ENCODE assay signal across 1 cellular context in the genomic region with DNA sequence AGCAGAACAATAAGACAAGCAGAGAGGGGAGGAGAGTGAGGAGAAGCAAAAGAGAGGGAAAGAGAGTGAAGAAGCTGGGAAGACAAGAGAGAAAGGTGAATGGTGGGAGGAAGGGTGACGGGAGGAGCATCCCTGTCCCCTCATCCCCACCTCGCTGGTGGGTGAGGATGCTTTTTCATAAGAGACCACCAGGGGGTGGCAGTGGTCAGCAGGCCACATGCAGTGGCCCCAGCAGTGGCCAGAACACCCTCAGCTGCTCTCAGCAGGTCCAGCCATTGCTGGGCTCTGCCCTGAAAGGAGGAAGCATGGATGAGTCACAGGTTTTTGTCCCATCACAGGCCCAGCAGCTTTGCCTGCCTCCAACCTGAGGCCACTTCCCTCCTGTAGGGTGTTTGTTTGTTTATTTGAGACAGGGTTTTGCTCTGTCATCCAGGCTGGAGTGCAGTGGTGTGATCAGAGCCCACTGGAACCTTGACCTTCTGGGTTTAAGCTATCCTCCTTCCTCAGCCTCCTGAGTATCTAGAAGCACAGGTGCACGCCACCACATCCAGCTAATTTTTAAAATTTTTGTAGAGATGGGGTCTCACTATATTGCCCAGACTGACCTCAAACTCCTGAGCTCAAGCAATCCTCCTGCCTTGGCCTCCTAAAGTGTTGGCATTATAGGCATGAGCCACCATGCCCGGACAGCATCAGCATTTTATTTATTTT.
TF ChIP-seq lines count a peak whose summit lies in the region.

No MANE protein-coding gene starts in this region.

TF ChIP-seq in endothelial cell of umbilical vein, 7 proteins besides CTCF, POLR2A, EP300 and RAD21:
- peak; percentile 71 for TF ChIP-seq FOS (IDR thresholded peaks at IDR 0.05; ENCODE audit: borderline replicate concordance, insufficient read depth, low read length)
- no peak for TF ChIP-seq MYC (IDR thresholded peaks at IDR 0.05; ENCODE audit: low read depth, low read length)
- TF ChIP-seq POLR2AphosphoS5 (IDR thresholded peaks at IDR 0.05; ENCODE audit: insufficient read depth, low read depth, low read length) = no peak
- TF ChIP-seq JUN (IDR thresholded peaks at IDR 0.05; ENCODE audit: borderline replicate concordance, insufficient read depth, insufficient read length, low read depth) = peak; percentile 71
- TF ChIP-seq EZH2 (IDR thresholded peaks at IDR 0.05; ENCODE audit: borderline replicate concordance, low read depth, low read length, severe bottlenecking) = no peak
- TF ChIP-seq GATA2 (IDR thresholded peaks at IDR 0.05; ENCODE audit: insufficient read depth, insufficient read length, low read depth, low read length) = no peak
- TF ChIP-seq, protein P1, sequence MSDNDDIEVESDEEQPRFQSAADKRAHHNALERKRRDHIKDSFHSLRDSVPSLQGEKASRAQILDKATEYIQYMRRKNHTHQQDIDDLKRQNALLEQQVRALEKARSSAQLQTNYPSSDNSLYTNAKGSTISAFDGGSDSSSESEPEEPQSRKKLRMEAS (IDR thresholded peaks at IDR 0.05; ENCODE audit: insufficient read depth, insufficient read length) = no peak
